ENCODE assay signal across 1 cellular context in genomic region chr6:41325446-41326066, GRCh38.
TF ChIP-seq lines count a peak whose summit lies in the region.

No MANE protein-coding gene starts in this region.

TF ChIP-seq in K562, 482 proteins besides CTCF, POLR2A, EP300 and RAD21 (continued from another document):
- TF ChIP-seq E4F1 (CRISPR knock-in tag; IDR thresholded peaks at IDR 0.05; ENCODE audit: borderline replicate concordance) (no peak), RBM17 (IDR thresholded peaks at IDR 0.05; ENCODE audit: borderline replicate concordance, low read depth, low read length) (no peak), POLR3G (IDR thresholded peaks at IDR 0.05; ENCODE audit: extremely low read depth, insufficient read length, insufficient replicate concordance) (no peak), ZBTB7A (IDR thresholded peaks at IDR 0.05; ENCODE audit: borderline replicate concordance, control insufficient read depth, low read depth, low read length) (no peak), ZNF197 (CRISPR knock-in tag; IDR thresholded peaks at IDR 0.05; ENCODE audit: low read depth) (no peak), ATF7 (IDR thresholded peaks at IDR 0.05) (no peak), ZNF175 (CRISPR knock-in tag; IDR thresholded peaks at IDR 0.05; ENCODE audit: low read depth) (no peak), HOMEZ (CRISPR knock-in tag; IDR thresholded peaks at IDR 0.05) (no peak), KDM4B (IDR thresholded peaks at IDR 0.05; ENCODE audit: borderline replicate concordance in 2 of 2, low read depth in 1 of 2) (no peak), TAF1 (IDR thresholded peaks at IDR 0.05; ENCODE audit: control insufficient read depth, extremely low read depth, insufficient read depth, low read length, severe bottlenecking) (no peak), CBFA2T2 (conservative IDR thresholded peaks at IDR 0.05) (peak; percentile 82), NR1H2 (CRISPR knock-in tag; IDR thresholded peaks at IDR 0.05) (no peak), ZNF57 (CRISPR knock-in tag; IDR thresholded peaks at IDR 0.05) (no peak), ZFP30 (CRISPR knock-in tag; IDR thresholded peaks at IDR 0.05; ENCODE audit: borderline replicate concordance) (no peak), CBX8 (IDR thresholded peaks at IDR 0.05; ENCODE audit: borderline replicate concordance, extremely low read depth, low read depth, low read length, poor library complexity, severe bottlenecking) (no peak), STAT6 (CRISPR knock-in tag; IDR thresholded peaks at IDR 0.05) (no peak), RBM15 (IDR thresholded peaks at IDR 0.05; ENCODE audit: insufficient read depth, low read length) (no peak), POLR3A (IDR thresholded peaks at IDR 0.05; ENCODE audit: borderline replicate concordance, extremely low read depth, insufficient read depth, insufficient read length) (no peak)
- TF ChIP-seq, protein P1, sequence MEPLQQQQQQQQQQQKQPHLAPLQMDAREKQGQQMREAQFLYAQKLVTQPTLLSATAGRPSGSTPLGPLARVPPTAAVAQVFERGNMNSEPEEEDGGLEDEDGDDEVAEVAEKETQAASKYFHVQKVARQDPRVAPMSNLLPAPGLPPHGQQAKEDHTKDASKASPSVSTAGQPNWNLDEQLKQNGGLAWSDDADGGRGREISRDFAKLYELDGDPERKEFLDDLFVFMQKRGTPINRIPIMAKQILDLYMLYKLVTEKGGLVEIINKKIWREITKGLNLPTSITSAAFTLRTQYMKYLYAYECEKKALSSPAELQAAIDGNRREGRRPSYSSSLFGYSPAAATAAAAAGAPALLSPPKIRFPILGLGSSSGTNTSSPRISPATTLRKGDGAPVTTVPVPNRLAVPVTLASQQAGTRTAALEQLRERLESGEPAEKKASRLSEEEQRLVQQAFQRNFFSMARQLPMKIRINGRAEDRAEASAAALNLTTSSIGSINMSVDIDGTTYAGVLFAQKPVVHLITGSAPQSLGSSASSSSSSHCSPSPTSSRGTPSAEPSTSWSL (CRISPR knock-in tag; IDR thresholded peaks at IDR 0.05; ENCODE audit: borderline replicate concordance), result no peak
- TF ChIP-seq, protein P2, sequence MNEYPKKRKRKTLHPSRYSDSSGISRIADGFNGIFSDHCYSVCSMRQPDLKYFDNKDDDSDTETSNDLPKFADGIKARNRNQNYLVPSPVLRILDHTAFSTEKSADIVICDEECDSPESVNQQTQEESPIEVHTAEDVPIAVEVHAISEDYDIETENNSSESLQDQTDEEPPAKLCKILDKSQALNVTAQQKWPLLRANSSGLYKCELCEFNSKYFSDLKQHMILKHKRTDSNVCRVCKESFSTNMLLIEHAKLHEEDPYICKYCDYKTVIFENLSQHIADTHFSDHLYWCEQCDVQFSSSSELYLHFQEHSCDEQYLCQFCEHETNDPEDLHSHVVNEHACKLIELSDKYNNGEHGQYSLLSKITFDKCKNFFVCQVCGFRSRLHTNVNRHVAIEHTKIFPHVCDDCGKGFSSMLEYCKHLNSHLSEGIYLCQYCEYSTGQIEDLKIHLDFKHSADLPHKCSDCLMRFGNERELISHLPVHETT (CRISPR knock-in tag; conservative IDR thresholded peaks at IDR 0.05 in 1 of 2, IDR thresholded peaks at IDR 0.05 in 1 of 2), result no peak
- TF ChIP-seq, protein P3, sequence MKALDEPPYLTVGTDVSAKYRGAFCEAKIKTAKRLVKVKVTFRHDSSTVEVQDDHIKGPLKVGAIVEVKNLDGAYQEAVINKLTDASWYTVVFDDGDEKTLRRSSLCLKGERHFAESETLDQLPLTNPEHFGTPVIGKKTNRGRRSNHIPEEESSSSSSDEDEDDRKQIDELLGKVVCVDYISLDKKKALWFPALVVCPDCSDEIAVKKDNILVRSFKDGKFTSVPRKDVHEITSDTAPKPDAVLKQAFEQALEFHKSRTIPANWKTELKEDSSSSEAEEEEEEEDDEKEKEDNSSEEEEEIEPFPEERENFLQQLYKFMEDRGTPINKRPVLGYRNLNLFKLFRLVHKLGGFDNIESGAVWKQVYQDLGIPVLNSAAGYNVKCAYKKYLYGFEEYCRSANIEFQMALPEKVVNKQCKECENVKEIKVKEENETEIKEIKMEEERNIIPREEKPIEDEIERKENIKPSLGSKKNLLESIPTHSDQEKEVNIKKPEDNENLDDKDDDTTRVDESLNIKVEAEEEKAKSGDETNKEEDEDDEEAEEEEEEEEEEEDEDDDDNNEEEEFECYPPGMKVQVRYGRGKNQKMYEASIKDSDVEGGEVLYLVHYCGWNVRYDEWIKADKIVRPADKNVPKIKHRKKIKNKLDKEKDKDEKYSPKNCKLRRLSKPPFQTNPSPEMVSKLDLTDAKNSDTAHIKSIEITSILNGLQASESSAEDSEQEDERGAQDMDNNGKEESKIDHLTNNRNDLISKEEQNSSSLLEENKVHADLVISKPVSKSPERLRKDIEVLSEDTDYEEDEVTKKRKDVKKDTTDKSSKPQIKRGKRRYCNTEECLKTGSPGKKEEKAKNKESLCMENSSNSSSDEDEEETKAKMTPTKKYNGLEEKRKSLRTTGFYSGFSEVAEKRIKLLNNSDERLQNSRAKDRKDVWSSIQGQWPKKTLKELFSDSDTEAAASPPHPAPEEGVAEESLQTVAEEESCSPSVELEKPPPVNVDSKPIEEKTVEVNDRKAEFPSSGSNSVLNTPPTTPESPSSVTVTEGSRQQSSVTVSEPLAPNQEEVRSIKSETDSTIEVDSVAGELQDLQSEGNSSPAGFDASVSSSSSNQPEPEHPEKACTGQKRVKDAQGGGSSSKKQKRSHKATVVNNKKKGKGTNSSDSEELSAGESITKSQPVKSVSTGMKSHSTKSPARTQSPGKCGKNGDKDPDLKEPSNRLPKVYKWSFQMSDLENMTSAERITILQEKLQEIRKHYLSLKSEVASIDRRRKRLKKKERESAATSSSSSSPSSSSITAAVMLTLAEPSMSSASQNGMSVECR (CRISPR knock-in tag; IDR thresholded peaks at IDR 0.05), result no peak
